8 cellular contexts compared by ENCODE assay signal in genomic region chr2:216634317-216635148, GRCh38. TPM values are rescaled to one million over a fixed set of nuclear protein-coding genes. Genes with fewer than 3 reads are reported as not detected.
DNase-seq lines count a peak whose midpoint lies in the region; ATAC-seq and TF ChIP-seq lines count a peak whose summit lies in the region.

No MANE protein-coding gene starts in this region.

- peaks cover 21% of the 10 kb centered on the region for H3K4me1 ChIP-seq in mammary epithelial cell (ENCODE audit: insufficient read depth, low read length)

- dilution Hi-C loops in mammary epithelial cell (cut with HindIII; ENCODE audit: low sequenced_read_pairs), result no loop called here

- H3K9me3 ChIP-seq in mammary epithelial cell (replicated peaks; ENCODE audit: insufficient read depth, low read length), result no peaks in the 10 kb centered on the region

- DNase-seq in AG04449 (ENCODE audit: low read depth, low spot score) (no peak), HFF-Myc (ENCODE audit: extremely low read depth, low read depth) (no peak), mammary epithelial cell (no peak), naive B cell (no peak), HuH-7 (ENCODE audit: low spot score) (no peak), caudate nucleus (lab: John Stamatoyannopoulos, UW) (no peak), Kasumi-1 (lab: John Stamatoyannopoulos, UW) (no peak)
- DNase-seq in stimulated activated CD4-positive, alpha-beta T cell treated with anti-CD3 and anti-CD28 coated beads, Interleukin-12 subunit alpha, Interleukin-12 subunit beta, amount 100 ng/mL, for 4 hours, result no peak

- H3K79me2 ChIP-seq in mammary epithelial cell (ENCODE audit: insufficient read depth, low read length), result peaks cover 48% of the 10 kb centered on the region

- CTCF ChIA-PET in AG04449 (lab: Yijun Ruan, JAX), result interaction anchor here (0.7 to 4.5 kb wide), 3 partner anchors 10 to 121 kb away, joined by 3 to 36 read pairs (median 4); no protein-coding TSS in a partner anchor
- CTCF ChIA-PET in mammary epithelial cell (lab: Charles Lee; ENCODE audit: low non-redundant PET), result interaction anchor here (0.7 kb wide), 1 partner anchor 31 kb away, joined by 7 read pairs; no protein-coding TSS in a partner anchor

- WGBS in mammary epithelial cell (ENCODE audit: low coverage, missing lambda C conversion rate), result 2% methylated on average over 16 of the region's 24 CpGs

- peak overlapping the region; percentile 61 for H3K27ac ChIP-seq in mammary epithelial cell (ENCODE audit: insufficient read depth, low read depth, low read length)
- no peak overlapping the region for H3K27ac ChIP-seq in caudate nucleus (ENCODE audit: low read depth, low read length)

- no TSS peak for BruUV-seq in mammary epithelial cell (replicated peaks; lab: Mats Ljungman, UMichigan)

- ATAC-seq in naive B cell (ENCODE audit: low read depth in 2 of 2), result no peak

- H3K36me3 Mint-ChIP-seq in naive B cell, result peaks cover 0 to 7% of the 10 kb centered on the region in 2 donors

- POLR2A ChIA-PET in AG04449 (lab: Yijun Ruan, JAX), result no interaction called here

- peak overlapping the region; percentile 89 for H3K4me2 ChIP-seq in mammary epithelial cell (ENCODE audit: insufficient read depth, low read depth, low read length)

- peak overlapping the region; percentile 62 to 87 (median 68) for H3K4me3 Mint-ChIP-seq in naive B cell

- no peak for TF ChIP-seq CTCF in AG04449 (IDR thresholded peaks at IDR 0.05; ENCODE audit: insufficient read depth, low read length, missing control alignments)
- TF ChIP-seq CTCF in HFF-Myc (IDR thresholded peaks at IDR 0.05; ENCODE audit: low read depth, low read length, missing control alignments), result no peak
- no peak for TF ChIP-seq CTCF in mammary epithelial cell (conservative IDR thresholded peaks at IDR 0.05 in 1 of 2, IDR thresholded peaks at IDR 0.05 in 1 of 2; ENCODE audit: extremely low read depth in 1 of 2, insufficient read depth in 1 of 2, low read depth in 1 of 2, low read length in 2 of 2)

- peak overlapping the region in 2 of 6 donors; percentile 7 to 54 for H3K27ac Mint-ChIP-seq in naive B cell

- in situ Hi-C loops in mammary epithelial cell (cut with MboI; ENCODE audit: low sequenced_read_pairs in 2 of 2), result no loop called here

- peak overlapping the region; percentile 53 for H3K9ac ChIP-seq in mammary epithelial cell (ENCODE audit: insufficient read depth, low read length)

- peaks cover 36 to 78% (median 76%) of the 10 kb centered on the region in 3 donors for H3K27me3 Mint-ChIP-seq in naive B cell

- no peaks in the 10 kb centered on the region for H3K27me3 ChIP-seq in mammary epithelial cell (ENCODE audit: insufficient read depth, low read length)

- H2AFZ ChIP-seq in mammary epithelial cell (ENCODE audit: low read depth, low read length), result peak overlapping the region; percentile 86

- no peaks in the 10 kb centered on the region for H4K20me1 ChIP-seq in mammary epithelial cell (ENCODE audit: insufficient read depth, low read length)

- intact Hi-C loops in mammary epithelial cell (cut with micrococcal nuclease), result loop anchor here (1.0 kb wide), 5 partner anchors 10 to 115 kb away; no protein-coding TSS in a partner anchor

- H3K4me3 ChIP-seq in AG04449 (ENCODE audit: low read depth, low read length), result peak overlapping the region; percentile 54
- peak overlapping the region; percentile 78 for H3K4me3 ChIP-seq in HFF-Myc (replicated peaks; ENCODE audit: low read depth, low read length)
- peak overlapping the region; percentile 71 to 93 (median 77) for H3K4me3 ChIP-seq in mammary epithelial cell (replicated peaks in 1 of 3; ENCODE audit: insufficient read depth in 1 of 3, low read depth in 2 of 3, low read length in 3 of 3)

- no peaks in the 10 kb centered on the region for H3K36me3 ChIP-seq in mammary epithelial cell (ENCODE audit: insufficient read depth, low read length)

- peaks cover 0 to 5% (median 2%) of the 10 kb centered on the region in 7 donors for H3K9me3 Mint-ChIP-seq in naive B cell

- peaks cover 15 to 36% (median 18%) of the 10 kb centered on the region in 3 donors for H3K4me1 Mint-ChIP-seq in naive B cell

RNA-seq across cellular contexts. Expression of gene IGFBP2, which starts 1.3 kb away (rescaled TPM):
- total RNA-seq in mammary epithelial cell, result 1,000 to 10,000 TPM in 1 of 2 donors, 100 to 1,000 TPM in 1; 782 to 1,729 TPM
- 501 TPM for polyA plus RNA-seq in mammary epithelial cell
- polyA minus RNA-seq in mammary epithelial cell, result 221 TPM
- polyA plus RNA-seq in naive B cell (ENCODE audit: low read depth in 6 of 6), result not detected

Comparison
In these comparisons a context has a peak if more than half of its experiments do, and no peak if none do; other contexts are left out.
1. RNA of gene IGFBP2, which starts 1.3 kb away (polyA plus RNA-seq): 501 TPM in mammary epithelial cell (single experiment); not detected in naive B cell; every median in the first group is over 100 times any median in the second.
2. Peak in every context shown above with its lines, with median percentiles within 50 percentile points of each other: H3K4me3 ChIP-seq.